Comparison of ENCODE assay signal across 10 cellular contexts in genomic region chr2:38598200-38598990, GRCh38. TPM values are rescaled to one million over a fixed set of nuclear protein-coding genes. Genes with fewer than 3 reads are reported as not detected.
DNase-seq lines count a peak whose midpoint lies in the region; ATAC-seq and TF ChIP-seq lines count a peak whose summit lies in the region.
"Had no signal": no experiment of that assay in that cellular context is flagged by ENCODE, and none has a peak within 500 bp of the region (broad histone marks: within the 10 kb centered on the region; RNA-seq: fewer than 3 reads in every experiment).

No MANE protein-coding gene starts in this region.

- no peaks in the 10 kb centered on the region for H3K9me3 ChIP-seq in CD4-positive, CD25-positive, alpha-beta regulatory T cell (ENCODE audit: control insufficient read depth in 2 of 2, low read length in 2 of 2)
- no peaks in the 10 kb centered on the region for H3K9me3 ChIP-seq in ascending aorta

- peaks cover 0 to 2% (median 0%) of the 10 kb centered on the region in 7 donors for H3K9me3 Mint-ChIP-seq in CD4-positive, CD25-positive, alpha-beta regulatory T cell
- no peaks in the 10 kb centered on the region for H3K9me3 Mint-ChIP-seq in nephron

- peaks cover 59% of the 10 kb centered on the region for H3K4me1 ChIP-seq in CD4-positive, CD25-positive, alpha-beta regulatory T cell (ENCODE audit: control insufficient read depth, insufficient read depth, low read length, poor library complexity, severe bottlenecking)
- H3K4me1 ChIP-seq in ascending aorta: peaks cover 4 to 37% of the 10 kb centered on the region in 2 donors

- ATAC-seq in CD4-positive, CD25-positive, alpha-beta regulatory T cell (ENCODE audit: low read depth in 2 of 2): no peak
- ATAC-seq in GM18868 (IDR thresholded peaks at IDR 0.05; ENCODE audit: unreplicated experiment) (no peak), HG03378 (IDR thresholded peaks at IDR 0.05; ENCODE audit: unreplicated experiment) (no peak)

- no peaks in the 10 kb centered on the region for H3K36me3 ChIP-seq in CD4-positive, CD25-positive, alpha-beta regulatory T cell (ENCODE audit: control insufficient read depth, insufficient read depth, low read length)
- H3K36me3 ChIP-seq in ascending aorta: no peaks in the 10 kb centered on the region

- H3K27me3 Mint-ChIP-seq in CD4-positive, CD25-positive, alpha-beta regulatory T cell: no peaks in the 10 kb centered on the region
- no peaks in the 10 kb centered on the region for H3K27me3 Mint-ChIP-seq in nephron (ENCODE audit: low read depth)

- peak overlapping the region; percentile 87 for H3K27ac ChIP-seq in CD4-positive, CD25-positive, alpha-beta regulatory T cell (ENCODE audit: insufficient read depth, low read length, poor library complexity, severe bottlenecking)
- peak overlapping the region; percentile 1 to 31 for H3K27ac ChIP-seq in ascending aorta

- intact Hi-C loops in ascending aorta (cut with DNase I): no loop called here

- H3K4me3 ChIP-seq in CD4-positive, CD25-positive, alpha-beta regulatory T cell (ENCODE audit: low read depth, low read length): peak overlapping the region; percentile 99
- peak overlapping the region; percentile 14 to 91 for H3K4me3 ChIP-seq in ascending aorta

- peak overlapping the region; percentile 94 to 97 (median 95) for H3K4me3 Mint-ChIP-seq in CD4-positive, CD25-positive, alpha-beta regulatory T cell
- H3K4me3 Mint-ChIP-seq in nephron: peak overlapping the region; percentile 91 to 100 (median 92)

- peaks cover 34 to 65% (median 44%) of the 10 kb centered on the region in 4 donors for H3K4me1 Mint-ChIP-seq in CD4-positive, CD25-positive, alpha-beta regulatory T cell
- peaks cover 49% of the 10 kb centered on the region for H3K4me1 Mint-ChIP-seq in nephron

- CTCF ChIA-PET in HEK293T (lab: Yijun Ruan, JAX): interaction anchor here (1.7 kb wide), 1 partner anchor 17 kb away, joined by 9 read pairs; no protein-coding TSS in a partner anchor

- no peak for DNase-seq in CD4-positive, CD25-positive, alpha-beta regulatory T cell
- DNase-seq in HEK293T (ENCODE audit: extremely low spot score) (no peak), ascending aorta (ENCODE audit: low spot score in 2 of 2) (no peak), NCI-H748 (lab: John Stamatoyannopoulos, UW; ENCODE audit: unreplicated experiment) (no peak)
- no peak for DNase-seq in stimulated activated CD4-positive, alpha-beta T cell treated with anti-CD3 and anti-CD28 coated beads, Interleukin-4, amount 100 ng/mL, for 24 hours
- DNase-seq: NCI-H2227 treated with DMSO at 0.1 percent for 48 hours; stimulated activated CD4-positive, alpha-beta T cell treated with anti-CD3 and anti-CD28 coated beads, Interleukin-2, amount 100 ng/mL, for 24 hours had no signal

- H3K27ac Mint-ChIP-seq in CD4-positive, CD25-positive, alpha-beta regulatory T cell: peak overlapping the region; percentile 38 to 77 (median 73)
- peak overlapping the region; percentile 79 to 100 (median 99) for H3K27ac Mint-ChIP-seq in nephron

- no peaks in the 10 kb centered on the region for H3K36me3 Mint-ChIP-seq in CD4-positive, CD25-positive, alpha-beta regulatory T cell
- H3K36me3 Mint-ChIP-seq in nephron (ENCODE audit: low read depth): peaks cover 11% of the 10 kb centered on the region

- no peaks in the 10 kb centered on the region for H3K27me3 ChIP-seq in CD4-positive, CD25-positive, alpha-beta regulatory T cell (ENCODE audit: control insufficient read depth, insufficient read depth, low read length)
- no peaks in the 10 kb centered on the region for H3K27me3 ChIP-seq in ascending aorta

- TF ChIP-seq CTCF in ascending aorta (IDR thresholded peaks at IDR 0.05) (no peak), nephron (IDR thresholded peaks at IDR 0.05; ENCODE audit: unreplicated experiment in 3 of 3) (no peak)

- POLR2A ChIA-PET in HEK293T (lab: Yijun Ruan, JAX): interaction anchor here (1.8 kb wide), 1 partner anchor 153 kb away, joined by 13 read pairs; the partner anchor contains the start of gene SRSF7

TF ChIP-seq in HEK293T, 16 proteins besides CTCF, POLR2A, EP300 and RAD21:
- no peak for TF ChIP-seq BHLHE40 (IDR thresholded peaks at IDR 0.05; ENCODE audit: borderline replicate concordance)
- TF ChIP-seq, protein P1, sequence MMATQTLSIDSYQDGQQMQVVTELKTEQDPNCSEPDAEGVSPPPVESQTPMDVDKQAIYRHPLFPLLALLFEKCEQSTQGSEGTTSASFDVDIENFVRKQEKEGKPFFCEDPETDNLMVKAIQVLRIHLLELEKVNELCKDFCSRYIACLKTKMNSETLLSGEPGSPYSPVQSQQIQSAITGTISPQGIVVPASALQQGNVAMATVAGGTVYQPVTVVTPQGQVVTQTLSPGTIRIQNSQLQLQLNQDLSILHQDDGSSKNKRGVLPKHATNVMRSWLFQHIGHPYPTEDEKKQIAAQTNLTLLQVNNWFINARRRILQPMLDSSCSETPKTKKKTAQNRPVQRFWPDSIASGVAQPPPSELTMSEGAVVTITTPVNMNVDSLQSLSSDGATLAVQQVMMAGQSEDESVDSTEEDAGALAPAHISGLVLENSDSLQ (IDR thresholded peaks at IDR 0.05): peak; percentile 58
TF ChIP-seq in HEK293T: peak in this region for 1.

RNA-seq across cellular contexts. Expression of gene HNRNPLL, which starts 4.3 kb away (rescaled TPM):
- total RNA-seq in CD4-positive, CD25-positive, alpha-beta regulatory T cell: 124 TPM
- 10 to 100 TPM; 59.6 to 81.3 (median 69.9) TPM for polyA plus RNA-seq in CD4-positive, CD25-positive, alpha-beta regulatory T cell
- total RNA-seq in ascending aorta: 10.6 TPM

Comparison
In these comparisons a context has a peak if more than half of its experiments do, and no peak if none do; other contexts are left out.
1. RNA of gene HNRNPLL, which starts 4.3 kb away (total RNA-seq): 124 TPM in CD4-positive, CD25-positive, alpha-beta regulatory T cell (single experiment); 10.6 TPM in ascending aorta (single experiment); every median in the first group is over 10 times any median in the second.